Comparison of ENCODE assay signal across 5 cellular contexts in the genomic region with DNA sequence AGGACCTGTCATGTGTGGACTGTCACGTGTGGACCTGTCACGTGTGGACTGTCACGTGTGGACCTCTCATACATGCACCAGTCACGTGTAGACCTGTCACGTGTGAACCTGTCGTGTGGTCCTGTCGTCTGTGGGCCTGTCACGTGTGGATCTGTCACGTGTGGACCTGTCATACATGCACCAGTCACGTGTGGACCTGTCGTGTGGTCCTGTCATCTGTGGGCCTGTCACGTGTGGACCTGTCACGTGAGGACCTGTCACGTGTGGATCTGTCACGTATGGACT. TPM values are rescaled to one million over a fixed set of nuclear protein-coding genes. Genes with fewer than 3 reads are reported as not detected.
DNase-seq lines count a peak whose midpoint lies in the region; ATAC-seq, FAIRE-seq and TF ChIP-seq lines count a peak whose summit lies in the region.
"Not testable (repeated sequence)": the region's sequence is repeated elsewhere in the genome, so short reads cannot be mapped to it uniquely, and the experiment has no call there.

No MANE protein-coding gene starts in this region.

- peak overlapping the region; percentile 37 for H3K23ac ChIP-seq in neuronal stem cell (ENCODE audit: low read depth, low read length, poor library complexity)

- H3K36me3 ChIP-seq in K562 (ENCODE audit: control insufficient read depth, insufficient read depth, low read length); neuronal stem cell (replicated peaks in 1 of 2; ENCODE audit: control insufficient read depth in 2 of 2, insufficient read depth in 2 of 2, low read length in 2 of 2): not testable (repeated sequence)

- H3K27me3 ChIP-seq in K562 (ENCODE audit: control insufficient read depth in 2 of 2, insufficient read depth in 2 of 2, low read length in 2 of 2): peaks cover 6 to 35% of the 10 kb centered on the region in 2 experiments; a peak in 4 of 5 replicates
- not testable (repeated sequence) for H3K27me3 ChIP-seq in neuronal stem cell (ENCODE audit: control insufficient read depth in 3 of 3, insufficient read depth in 3 of 3, low read depth in 1 of 3, low read length in 3 of 3)

- H2BK15ac ChIP-seq in neuronal stem cell (ENCODE audit: low read length): not testable (repeated sequence)

- not testable (repeated sequence) for H2BK120ac ChIP-seq in neuronal stem cell (ENCODE audit: low read depth, low read length)

- TF ChIP-seq EP300 in K562 (IDR thresholded peaks at IDR 0.05; ENCODE audit: low read length): not testable (repeated sequence)

- peaks cover 0 to 30% of the 10 kb centered on the region in 2 experiments; a peak in 3 of 5 replicates for H3K4me1 ChIP-seq in K562 (replicated peaks in 1 of 2; ENCODE audit: control insufficient read depth in 2 of 2, insufficient read depth in 2 of 2, low read length in 2 of 2)
- not testable (repeated sequence) for H3K4me1 ChIP-seq in neuronal stem cell (ENCODE audit: control insufficient read depth in 2 of 2, insufficient read depth in 1 of 2, low read depth in 1 of 2, low read length in 2 of 2)

- 67% methylated on average over 12 of the region's 15 CpGs for WGBS in K562 (ENCODE audit: insufficient coverage, low coverage, missing lambda C conversion rate)
- WGBS in neuronal stem cell (ENCODE audit: extremely low coverage in 2 of 2, insufficient read length in 2 of 2, insufficient replicate concordance in 1 of 2), 2 donors: no CpG with 5 or more reads among the region's 15 CpGs

- H3K9me1 ChIP-seq in K562 (ENCODE audit: control insufficient read depth, insufficient read depth, low read length): not testable (repeated sequence)

- not testable (repeated sequence) for H3K4me3 ChIP-seq in K562
- H3K4me3 ChIP-seq in neuronal stem cell (ENCODE audit: low read length in 2 of 2): peak overlapping the region in 1 of 2 donors; percentile 63

- peak overlapping the region; percentile 2 for H2BK12ac ChIP-seq in neuronal stem cell (ENCODE audit: low read length)

- peak overlapping the region; percentile 43 for H4K8ac ChIP-seq in neuronal stem cell (ENCODE audit: low read depth, low read length)

- H3K18ac ChIP-seq in neuronal stem cell (ENCODE audit: low read length): not testable (repeated sequence)

- not testable (repeated sequence) for H4K91ac ChIP-seq in neuronal stem cell (ENCODE audit: low read depth, low read length, poor library complexity)

- not testable (repeated sequence) for H3K27ac ChIP-seq in K562 (ENCODE audit: extremely low read depth, low read depth, low read length); neuronal stem cell (replicated peaks; ENCODE audit: low read length)

- H3K79me1 ChIP-seq in neuronal stem cell (ENCODE audit: low read depth, low read length): not testable (repeated sequence)

- H2AK5ac ChIP-seq in neuronal stem cell (ENCODE audit: low read depth, low read length): not testable (repeated sequence)

- not testable (repeated sequence) for H3K4me2 ChIP-seq in K562 (ENCODE audit: insufficient read depth, low read length); neuronal stem cell (ENCODE audit: insufficient read depth, low read length, poor library complexity, severe bottlenecking)

- TF ChIP-seq POLR2A in GM12892 (IDR thresholded peaks at IDR 0.05; ENCODE audit: low read depth, low read length); K562 (conservative IDR thresholded peaks at IDR 0.05); erythroblast (IDR thresholded peaks at IDR 0.05; ENCODE audit: low read length): not testable (repeated sequence)

- H3K14ac ChIP-seq in neuronal stem cell (ENCODE audit: low read length): peak overlapping the region; percentile 25

- not testable (repeated sequence) for TF ChIP-seq RAD21 in K562 (CRISPR knock-in tag; conservative IDR thresholded peaks at IDR 0.05 in 1 of 2, IDR thresholded peaks at IDR 0.05 in 1 of 2)

- DNase-seq in GM12892 (ENCODE audit: insufficient read length); HTR-8/SVneo (ENCODE audit: insufficient read length, low spot score); K562 (ENCODE audit: extremely low read depth in 1 of 4, low spot score in 3 of 4); neuronal stem cell (ENCODE audit: low spot score): not testable (repeated sequence)
- DNase-seq in erythroblast (lab: John Stamatoyannopoulos, UW): peak; percentile 54 to 74

- H3K9ac ChIP-seq in K562 (ENCODE audit: insufficient read depth in 1 of 2, low read depth in 2 of 2, low read length in 2 of 2): not testable (repeated sequence)
- H3K9ac ChIP-seq in neuronal stem cell (ENCODE audit: low read depth, low read length, poor library complexity): peak overlapping the region; percentile 60

- TF ChIP-seq CTCF in K562 (IDR thresholded peaks at IDR 0.05 in 2 of 3, conservative IDR thresholded peaks at IDR 0.05 in 1 of 3; ENCODE audit: insufficient read depth in 2 of 3, low read depth in 1 of 3, low read length in 3 of 3): not testable (repeated sequence)

- in situ Hi-C loops in K562 (cut with MboI): not testable (repeated sequence)

- POLR2A ChIA-PET in K562 (lab: Yijun Ruan, JAX): not testable (repeated sequence)

- intact Hi-C loops in K562 (cut with micrococcal nuclease): not testable (repeated sequence)

- ATAC-seq in K562: not testable (repeated sequence)

- H3K79me2 ChIP-seq in K562 (ENCODE audit: control insufficient read depth, insufficient read depth, low read length): not testable (repeated sequence)

- not testable (repeated sequence) for BruUV-seq in K562 (replicated peaks; lab: Mats Ljungman, UMichigan)

- CTCF ChIA-PET in K562 (lab: Yijun Ruan, JAX; ENCODE audit: low intra/inter-chr PET ratio): not testable (repeated sequence)

- FAIRE-seq in GM12892 (lab: Jason Lieb, UNC) (peak; percentile 38), HTR-8/SVneo (lab: Jason Lieb, UNC) (peak; percentile 20)
- FAIRE-seq in K562 (lab: Jason Lieb, UNC): not testable (repeated sequence)

- peaks cover 22% of the 10 kb centered on the region for H3K9me3 ChIP-seq in K562 (replicated peaks; ENCODE audit: control insufficient read depth, insufficient read depth, low read depth, low read length)
- H3K9me3 ChIP-seq in neuronal stem cell (replicated peaks in 1 of 2; ENCODE audit: control insufficient read depth in 2 of 2, insufficient read depth in 1 of 2, low read depth in 1 of 2, low read length in 2 of 2): peaks cover 4 to 31% of the 10 kb centered on the region in 2 donors

- H2AFZ ChIP-seq in K562 (ENCODE audit: low read depth, low read length); neuronal stem cell (ENCODE audit: low read length): not testable (repeated sequence)

- not testable (repeated sequence) for H3K4ac ChIP-seq in neuronal stem cell (ENCODE audit: low read length)

- not testable (repeated sequence) for H2BK5ac ChIP-seq in neuronal stem cell (ENCODE audit: low read length)

- H4K20me1 ChIP-seq in K562 (replicated peaks; ENCODE audit: control insufficient read depth, insufficient read depth, low read length): not testable (repeated sequence)

TF ChIP-seq in K562, 482 proteins besides CTCF, POLR2A, EP300 and RAD21 (continues in another document):
- TF ChIP-seq SAFB (IDR thresholded peaks at IDR 0.05; ENCODE audit: borderline replicate concordance, low read depth, low read length) (peak; percentile 83; the same call in 1 of the 2 replicates), ZC3H4 (CRISPR knock-in tag; IDR thresholded peaks at IDR 0.05; ENCODE audit: borderline replicate concordance) (0 out of 2 replicates have a peak, but pooled peaks have one; percentile 0), CBX3 (IDR thresholded peaks at IDR 0.05; ENCODE audit: borderline replicate concordance in 1 of 2, low read length in 2 of 2) (0 out of 3 replicates have a peak, but pooled peaks of 1 of the 2 experiments have one; percentile 21)
- TF ChIP-seq, protein P1, sequence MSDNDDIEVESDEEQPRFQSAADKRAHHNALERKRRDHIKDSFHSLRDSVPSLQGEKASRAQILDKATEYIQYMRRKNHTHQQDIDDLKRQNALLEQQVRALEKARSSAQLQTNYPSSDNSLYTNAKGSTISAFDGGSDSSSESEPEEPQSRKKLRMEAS (CRISPR knock-in tag; IDR thresholded peaks at IDR 0.05): peak; percentile 62; the same call in 1 of the 2 replicates

RNA-seq across cellular contexts. Expression of gene ACSF3, which starts 19.5 kb away (rescaled TPM):
- 17.1 TPM for polyA plus RNA-seq in GM12892 (2012; ENCODE audit: missing spikeins)
- total RNA-seq in K562 (2011; cell fraction: chromatin; rRNA removed; ENCODE audit: low replicate concordance): 55.6 and 73.7 TPM in 2 replicates
- 44.2 and 45.9 TPM in 2 replicates for total RNA-seq in K562 (2011; cell fraction: nucleolus; rRNA removed)
- 35.3 and 39.0 TPM in 2 replicates for total RNA-seq in K562 (2011; cell fraction: nucleoplasm; rRNA removed)
- total RNA-seq in K562 (2014; rRNA removed): 28.5 and 37.0 TPM in 2 replicates
- total RNA-seq in K562 (2014; rRNA removed; fragmentation: Illumina TruSeq; extraction: Trizol): 14.0 and 14.6 TPM in 2 replicates
- total RNA-seq in K562 (2015; rRNA removed; fragmentation: Illumina TruSeq; extraction: Trizol): 14.5 and 16.9 TPM in 2 replicates
- total RNA-seq in K562 (2021): 31.7 and 32.8 TPM in 2 replicates
- polyA plus RNA-seq in K562 (2011; rRNA removed): 14.9 and 15.9 TPM in 2 replicates
- polyA plus RNA-seq in K562 (2011; cell fraction: cytosol; rRNA removed): 12.9 and 34.5 TPM in 2 replicates
- 22.1 and 40.2 TPM in 2 replicates for polyA plus RNA-seq in K562 (2011; cell fraction: nucleus; rRNA removed)
- polyA plus RNA-seq in K562 (2012): 16.9 and 29.2 TPM in 2 replicates
- 14.7 and 21.0 TPM in 2 replicates for polyA plus RNA-seq in K562 (2014; fragmentation: Illumina TruSeq; extraction: Trizol)
- 1 to 10 TPM in 1 of 2 experiments, under 1 TPM in 1; 0.77 to 1.9 TPM for polyA plus RNA-seq in K562 (2014; fragmentation: Nextera tagmentation; extraction: Ambion mirVana)
- 27.3 and 29.8 TPM in 2 replicates for polyA plus RNA-seq in K562 (2014; rRNA removed)
- polyA minus RNA-seq in K562 (2011; rRNA and poly(A)+ RNA removed): 16.2 and 17.6 TPM in 2 replicates
- 40.6 and 53.1 TPM in 2 replicates for polyA minus RNA-seq in K562 (2011; cell fraction: cytosol; rRNA and poly(A)+ RNA removed)
- 21.0 and 22.3 TPM in 2 replicates for polyA minus RNA-seq in K562 (2011; cell fraction: nucleus; rRNA and poly(A)+ RNA removed)
- polyA plus RNA-seq in neuronal stem cell (2013, experiment 1 of 2): 8.9 TPM
- polyA plus RNA-seq in neuronal stem cell (2013, experiment 2 of 2): 9.7 TPM
